Comparison of ENCODE assay signal across 21 cellular contexts in genomic region chr1:28691627-28692026, GRCh38. TPM values are rescaled to one million over a fixed set of nuclear protein-coding genes. Genes with fewer than 3 reads are reported as not detected.
"Had no signal": no experiment of that assay in that cellular context is flagged by ENCODE, and none has a peak within 500 bp of the region (broad histone marks: within the 10 kb centered on the region; RNA-seq: fewer than 3 reads in every experiment).

No MANE protein-coding gene starts in this region.

RNA-seq across cellular contexts. Expression of gene RNU11, which starts 43.2 kb away (rescaled TPM):
- total RNA-seq: activated naive CD4-positive, alpha-beta T cell treated with anti-CD3 and anti-CD28 coated beads for 36 hours; activated naive CD4-positive, alpha-beta T cell treated with anti-CD3 and anti-CD28 coated beads, Interleukin-2, amount 50 U/mL, for 72 hours; activated naive CD8-positive, alpha-beta T cell treated with anti-CD3 and anti-CD28 coated beads for 36 hours; activated naive CD8-positive, alpha-beta T cell treated with anti-CD3 and anti-CD28 coated beads, Interleukin-2, amount 10 ng/mL, durations not matched to agents 7 days and 5 days; activated T-cell treated with anti-CD3 and anti-CD28 coated beads, Interleukin-2, amount 50 U/mL, for 4 hours; activated T-cell treated with anti-CD3 and anti-CD28 coated beads, Interleukin-2, amount 50 U/mL, for 72 hours; activated T-helper 1 cell treated with anti-CD3 and anti-CD28 coated beads, Interleukin-12 subunit alpha, Interleukin-12 subunit beta, Interleukin-2, Interleukin-4 antibody, amounts not matched to agents 30 ng/mL and 10 ng/mL and 1 ng/mL, durations not matched to agents 14 hours and 24 hours and 36 hours; activated T-helper 17 cell treated with anti-CD3 and anti-CD28 coated beads, Interleukin-2, amount 50 U/mL, for 72 hours; activated T-helper 2 cell treated with anti-CD3 and anti-CD28 coated beads, Interferon-gamma antibody, Interleukin-2, Interleukin-4, amounts not matched to agents 10 μg/mL and 5 μg/mL and 100 μg/mL, durations not matched to agents 14 hours and 24 hours and 36 hours; adrenal gland; aorta; ascending aorta; astrocyte; body of pancreas; breast epithelium; bronchial epithelial cell; cardiac muscle cell; cardiac septum; cerebellum; chondrocyte had no signal
- polyA plus RNA-seq: adipose tissue, adrenal gland, aorta, cardiac muscle cell had no signal
